1 cellular context compared by ENCODE assay signal in the genomic region with DNA sequence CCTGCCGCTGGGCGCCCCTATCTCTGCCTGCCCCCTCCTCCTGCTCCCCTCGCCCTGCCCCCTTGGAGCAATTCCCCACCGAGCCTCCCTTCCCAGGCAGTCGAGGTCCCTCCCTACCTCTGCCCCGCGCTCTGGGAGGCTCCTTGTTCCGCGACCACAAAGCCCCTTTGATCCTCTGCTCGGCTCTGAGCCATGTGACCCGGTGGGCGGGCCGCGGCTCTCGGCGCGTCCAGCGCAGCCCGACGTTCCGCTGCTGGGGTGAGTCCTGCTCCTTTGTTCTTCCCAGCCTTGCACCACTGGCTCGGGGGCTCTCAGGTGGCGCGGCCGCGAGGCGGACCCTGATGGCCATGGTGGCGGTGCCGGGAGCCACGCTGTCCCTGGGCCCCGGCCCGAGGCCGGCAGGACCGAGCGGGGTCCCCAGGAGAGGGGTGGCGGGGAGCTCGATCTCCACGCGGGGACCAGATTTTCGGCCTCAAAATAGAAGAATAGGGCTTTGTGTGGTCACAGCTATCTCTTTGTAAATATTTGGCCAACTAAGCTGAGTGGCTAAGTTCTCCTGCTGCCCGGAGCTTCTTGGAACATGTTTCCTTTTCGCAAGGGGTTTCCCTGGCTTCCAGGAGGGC.
TF ChIP-seq lines count a peak whose summit lies in the region.

No MANE protein-coding gene starts in this region.

TF ChIP-seq in HepG2, 621 proteins besides CTCF, POLR2A, EP300 and RAD21 (continued from another document and continues in another):
- TF ChIP-seq, protein P1, sequence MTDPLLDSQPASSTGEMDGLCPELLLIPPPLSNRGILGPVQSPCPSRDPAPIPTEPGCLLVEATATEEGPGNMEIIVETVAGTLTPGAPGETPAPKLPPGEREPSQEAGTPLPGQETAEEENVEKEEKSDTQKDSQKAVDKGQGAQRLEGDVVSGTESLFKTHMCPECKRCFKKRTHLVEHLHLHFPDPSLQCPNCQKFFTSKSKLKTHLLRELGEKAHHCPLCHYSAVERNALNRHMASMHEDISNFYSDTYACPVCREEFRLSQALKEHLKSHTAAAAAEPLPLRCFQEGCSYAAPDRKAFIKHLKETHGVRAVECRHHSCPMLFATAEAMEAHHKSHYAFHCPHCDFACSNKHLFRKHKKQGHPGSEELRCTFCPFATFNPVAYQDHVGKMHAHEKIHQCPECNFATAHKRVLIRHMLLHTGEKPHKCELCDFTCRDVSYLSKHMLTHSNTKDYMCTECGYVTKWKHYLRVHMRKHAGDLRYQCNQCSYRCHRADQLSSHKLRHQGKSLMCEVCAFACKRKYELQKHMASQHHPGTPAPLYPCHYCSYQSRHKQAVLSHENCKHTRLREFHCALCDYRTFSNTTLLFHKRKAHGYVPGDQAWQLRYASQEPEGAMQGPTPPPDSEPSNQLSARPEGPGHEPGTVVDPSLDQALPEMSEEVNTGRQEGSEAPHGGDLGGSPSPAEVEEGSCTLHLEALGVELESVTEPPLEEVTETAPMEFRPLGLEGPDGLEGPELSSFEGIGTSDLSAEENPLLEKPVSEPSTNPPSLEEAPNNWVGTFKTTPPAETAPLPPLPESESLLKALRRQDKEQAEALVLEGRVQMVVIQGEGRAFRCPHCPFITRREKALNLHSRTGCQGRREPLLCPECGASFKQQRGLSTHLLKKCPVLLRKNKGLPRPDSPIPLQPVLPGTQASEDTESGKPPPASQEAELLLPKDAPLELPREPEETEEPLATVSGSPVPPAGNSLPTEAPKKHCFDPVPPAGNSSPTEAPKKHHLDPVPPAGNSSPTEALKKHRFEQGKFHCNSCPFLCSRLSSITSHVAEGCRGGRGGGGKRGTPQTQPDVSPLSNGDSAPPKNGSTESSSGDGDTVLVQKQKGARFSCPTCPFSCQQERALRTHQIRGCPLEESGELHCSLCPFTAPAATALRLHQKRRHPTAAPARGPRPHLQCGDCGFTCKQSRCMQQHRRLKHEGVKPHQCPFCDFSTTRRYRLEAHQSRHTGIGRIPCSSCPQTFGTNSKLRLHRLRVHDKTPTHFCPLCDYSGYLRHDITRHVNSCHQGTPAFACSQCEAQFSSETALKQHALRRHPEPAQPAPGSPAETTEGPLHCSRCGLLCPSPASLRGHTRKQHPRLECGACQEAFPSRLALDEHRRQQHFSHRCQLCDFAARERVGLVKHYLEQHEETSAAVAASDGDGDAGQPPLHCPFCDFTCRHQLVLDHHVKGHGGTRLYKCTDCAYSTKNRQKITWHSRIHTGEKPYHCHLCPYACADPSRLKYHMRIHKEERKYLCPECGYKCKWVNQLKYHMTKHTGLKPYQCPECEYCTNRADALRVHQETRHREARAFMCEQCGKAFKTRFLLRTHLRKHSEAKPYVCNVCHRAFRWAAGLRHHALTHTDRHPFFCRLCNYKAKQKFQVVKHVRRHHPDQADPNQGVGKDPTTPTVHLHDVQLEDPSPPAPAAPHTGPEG (CRISPR knock-in tag; IDR thresholded peaks at IDR 0.05): peak; percentile 67
- no peak for TF ChIP-seq TBP (CRISPR knock-in tag; IDR thresholded peaks at IDR 0.05)
- TF ChIP-seq SNAPC2 (CRISPR knock-in tag; IDR thresholded peaks at IDR 0.05): peak; percentile 54; the same call in 1 of the 2 replicates
- TF ChIP-seq HNRNPK (IDR thresholded peaks at IDR 0.05; ENCODE audit: low read depth, low read length, poor library complexity, severe bottlenecking): peak; percentile 90
- no peak for TF ChIP-seq SRF (IDR thresholded peaks at IDR 0.05; ENCODE audit: low read depth, low read length)
- TF ChIP-seq ZNF17 (CRISPR knock-in tag; IDR thresholded peaks at IDR 0.05): peak; percentile 46; the same call in 1 of the 2 replicates
- peak; percentile 74 for TF ChIP-seq ZNF501 (CRISPR knock-in tag; IDR thresholded peaks at IDR 0.05)
- TF ChIP-seq ZFY (CRISPR knock-in tag; IDR thresholded peaks at IDR 0.05): peak; percentile 74
- TF ChIP-seq ZNF709 (CRISPR knock-in tag; IDR thresholded peaks at IDR 0.05): 0 out of 2 replicates have a peak, but pooled peaks have one; percentile 1
- no peak for TF ChIP-seq SMC3 (IDR thresholded peaks at IDR 0.05; ENCODE audit: low read length)
- TF ChIP-seq KLF16 (CRISPR knock-in tag; IDR thresholded peaks at IDR 0.05): peak in 1 of 2 experiments; percentile 82; a peak in 2 of 4 replicates
- TF ChIP-seq, protein P2, sequence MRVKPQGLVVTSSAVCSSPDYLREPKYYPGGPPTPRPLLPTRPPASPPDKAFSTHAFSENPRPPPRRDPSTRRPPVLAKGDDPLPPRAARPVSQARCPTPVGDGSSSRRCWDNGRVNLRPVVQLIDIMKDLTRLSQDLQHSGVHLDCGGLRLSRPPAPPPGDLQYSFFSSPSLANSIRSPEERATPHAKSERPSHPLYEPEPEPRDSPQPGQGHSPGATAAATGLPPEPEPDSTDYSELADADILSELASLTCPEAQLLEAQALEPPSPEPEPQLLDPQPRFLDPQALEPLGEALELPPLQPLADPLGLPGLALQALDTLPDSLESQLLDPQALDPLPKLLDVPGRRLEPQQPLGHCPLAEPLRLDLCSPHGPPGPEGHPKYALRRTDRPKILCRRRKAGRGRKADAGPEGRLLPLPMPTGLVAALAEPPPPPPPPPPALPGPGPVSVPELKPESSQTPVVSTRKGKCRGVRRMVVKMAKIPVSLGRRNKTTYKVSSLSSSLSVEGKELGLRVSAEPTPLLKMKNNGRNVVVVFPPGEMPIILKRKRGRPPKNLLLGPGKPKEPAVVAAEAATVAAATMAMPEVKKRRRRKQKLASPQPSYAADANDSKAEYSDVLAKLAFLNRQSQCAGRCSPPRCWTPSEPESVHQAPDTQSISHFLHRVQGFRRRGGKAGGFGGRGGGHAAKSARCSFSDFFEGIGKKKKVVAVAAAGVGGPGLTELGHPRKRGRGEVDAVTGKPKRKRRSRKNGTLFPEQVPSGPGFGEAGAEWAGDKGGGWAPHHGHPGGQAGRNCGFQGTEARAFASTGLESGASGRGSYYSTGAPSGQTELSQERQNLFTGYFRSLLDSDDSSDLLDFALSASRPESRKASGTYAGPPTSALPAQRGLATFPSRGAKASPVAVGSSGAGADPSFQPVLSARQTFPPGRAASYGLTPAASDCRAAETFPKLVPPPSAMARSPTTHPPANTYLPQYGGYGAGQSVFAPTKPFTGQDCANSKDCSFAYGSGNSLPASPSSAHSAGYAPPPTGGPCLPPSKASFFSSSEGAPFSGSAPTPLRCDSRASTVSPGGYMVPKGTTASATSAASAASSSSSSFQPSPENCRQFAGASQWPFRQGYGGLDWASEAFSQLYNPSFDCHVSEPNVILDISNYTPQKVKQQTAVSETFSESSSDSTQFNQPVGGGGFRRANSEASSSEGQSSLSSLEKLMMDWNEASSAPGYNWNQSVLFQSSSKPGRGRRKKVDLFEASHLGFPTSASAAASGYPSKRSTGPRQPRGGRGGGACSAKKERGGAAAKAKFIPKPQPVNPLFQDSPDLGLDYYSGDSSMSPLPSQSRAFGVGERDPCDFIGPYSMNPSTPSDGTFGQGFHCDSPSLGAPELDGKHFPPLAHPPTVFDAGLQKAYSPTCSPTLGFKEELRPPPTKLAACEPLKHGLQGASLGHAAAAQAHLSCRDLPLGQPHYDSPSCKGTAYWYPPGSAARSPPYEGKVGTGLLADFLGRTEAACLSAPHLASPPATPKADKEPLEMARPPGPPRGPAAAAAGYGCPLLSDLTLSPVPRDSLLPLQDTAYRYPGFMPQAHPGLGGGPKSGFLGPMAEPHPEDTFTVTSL (CRISPR knock-in tag; IDR thresholded peaks at IDR 0.05; ENCODE audit: borderline replicate concordance): peak; percentile 20; the same call in 1 of the 2 replicates
- peak; percentile 65 for TF ChIP-seq PHF5A (CRISPR knock-in tag; IDR thresholded peaks at IDR 0.05; ENCODE audit: low read depth, unreplicated experiment)
- TF ChIP-seq NRL (CRISPR knock-in tag; IDR thresholded peaks at IDR 0.05; ENCODE audit: borderline replicate concordance): no peak
- TF ChIP-seq PRPF4 (IDR thresholded peaks at IDR 0.05; ENCODE audit: low read depth, low read length, poor library complexity, severe bottlenecking): no peak
- TF ChIP-seq ZFX (CRISPR knock-in tag; IDR thresholded peaks at IDR 0.05; ENCODE audit: low read depth): peak; percentile 67
- TF ChIP-seq, protein P3, sequence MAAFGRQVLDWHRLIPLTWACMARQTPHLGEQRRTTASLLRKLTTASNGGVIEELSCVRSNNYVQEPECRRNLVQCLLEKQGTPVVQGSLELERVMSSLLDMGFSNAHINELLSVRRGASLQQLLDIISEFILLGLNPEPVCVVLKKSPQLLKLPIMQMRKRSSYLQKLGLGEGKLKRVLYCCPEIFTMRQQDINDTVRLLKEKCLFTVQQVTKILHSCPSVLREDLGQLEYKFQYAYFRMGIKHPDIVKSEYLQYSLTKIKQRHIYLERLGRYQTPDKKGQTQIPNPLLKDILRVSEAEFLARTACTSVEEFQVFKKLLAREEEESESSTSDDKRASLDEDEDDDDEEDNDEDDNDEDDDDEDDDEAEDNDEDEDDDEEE (CRISPR knock-in tag; IDR thresholded peaks at IDR 0.05): peak; percentile 46; the same call in 1 of the 2 replicates
- TF ChIP-seq, protein P4, sequence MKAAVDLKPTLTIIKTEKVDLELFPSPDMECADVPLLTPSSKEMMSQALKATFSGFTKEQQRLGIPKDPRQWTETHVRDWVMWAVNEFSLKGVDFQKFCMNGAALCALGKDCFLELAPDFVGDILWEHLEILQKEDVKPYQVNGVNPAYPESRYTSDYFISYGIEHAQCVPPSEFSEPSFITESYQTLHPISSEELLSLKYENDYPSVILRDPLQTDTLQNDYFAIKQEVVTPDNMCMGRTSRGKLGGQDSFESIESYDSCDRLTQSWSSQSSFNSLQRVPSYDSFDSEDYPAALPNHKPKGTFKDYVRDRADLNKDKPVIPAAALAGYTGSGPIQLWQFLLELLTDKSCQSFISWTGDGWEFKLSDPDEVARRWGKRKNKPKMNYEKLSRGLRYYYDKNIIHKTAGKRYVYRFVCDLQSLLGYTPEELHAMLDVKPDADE (CRISPR knock-in tag; IDR thresholded peaks at IDR 0.05): no peak; the same call in 1 of the 2 replicates
- TF ChIP-seq, protein P5, sequence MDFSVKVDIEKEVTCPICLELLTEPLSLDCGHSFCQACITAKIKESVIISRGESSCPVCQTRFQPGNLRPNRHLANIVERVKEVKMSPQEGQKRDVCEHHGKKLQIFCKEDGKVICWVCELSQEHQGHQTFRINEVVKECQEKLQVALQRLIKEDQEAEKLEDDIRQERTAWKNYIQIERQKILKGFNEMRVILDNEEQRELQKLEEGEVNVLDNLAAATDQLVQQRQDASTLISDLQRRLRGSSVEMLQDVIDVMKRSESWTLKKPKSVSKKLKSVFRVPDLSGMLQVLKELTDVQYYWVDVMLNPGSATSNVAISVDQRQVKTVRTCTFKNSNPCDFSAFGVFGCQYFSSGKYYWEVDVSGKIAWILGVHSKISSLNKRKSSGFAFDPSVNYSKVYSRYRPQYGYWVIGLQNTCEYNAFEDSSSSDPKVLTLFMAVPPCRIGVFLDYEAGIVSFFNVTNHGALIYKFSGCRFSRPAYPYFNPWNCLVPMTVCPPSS (IDR thresholded peaks at IDR 0.05): no peak
- peak; percentile 47; the same call in 1 of the 2 replicates for TF ChIP-seq ZNF777 (CRISPR knock-in tag; IDR thresholded peaks at IDR 0.05)
- TF ChIP-seq, protein P6, sequence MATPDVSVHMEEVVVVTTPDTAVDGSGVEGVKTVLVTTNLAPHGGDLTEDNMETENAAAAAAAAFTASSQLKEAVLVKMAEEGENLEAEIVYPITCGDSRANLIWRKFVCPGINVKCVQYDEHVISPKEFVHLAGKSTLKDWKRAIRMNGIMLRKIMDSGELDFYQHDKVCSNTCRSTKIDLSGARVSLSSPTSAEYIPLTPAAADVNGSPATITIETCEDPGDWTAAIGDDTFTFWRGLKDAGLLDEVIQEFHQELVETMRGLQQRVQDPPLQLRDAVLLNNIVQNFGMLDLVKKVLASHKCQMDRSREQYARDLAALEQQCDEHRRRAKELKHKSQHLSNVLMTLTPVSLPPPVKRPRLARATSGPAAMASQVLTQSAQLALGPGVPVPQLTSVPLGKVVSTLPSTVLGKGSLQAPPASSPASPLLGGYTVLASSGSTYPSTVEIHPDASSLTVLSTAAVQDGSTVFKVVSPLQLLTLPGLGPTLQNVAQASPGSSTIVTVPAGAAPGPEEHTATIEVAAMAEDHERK (CRISPR knock-in tag; IDR thresholded peaks at IDR 0.05; ENCODE audit: low read depth): peak; percentile 36; the same call in 1 of the 2 replicates
- TF ChIP-seq, protein P7, sequence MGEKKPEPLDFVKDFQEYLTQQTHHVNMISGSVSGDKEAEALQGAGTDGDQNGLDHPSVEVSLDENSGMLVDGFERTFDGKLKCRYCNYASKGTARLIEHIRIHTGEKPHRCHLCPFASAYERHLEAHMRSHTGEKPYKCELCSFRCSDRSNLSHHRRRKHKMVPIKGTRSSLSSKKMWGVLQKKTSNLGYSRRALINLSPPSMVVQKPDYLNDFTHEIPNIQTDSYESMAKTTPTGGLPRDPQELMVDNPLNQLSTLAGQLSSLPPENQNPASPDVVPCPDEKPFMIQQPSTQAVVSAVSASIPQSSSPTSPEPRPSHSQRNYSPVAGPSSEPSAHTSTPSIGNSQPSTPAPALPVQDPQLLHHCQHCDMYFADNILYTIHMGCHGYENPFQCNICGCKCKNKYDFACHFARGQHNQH (CRISPR knock-in tag; IDR thresholded peaks at IDR 0.05): peak; percentile 44; the same call in 1 of the 2 replicates
- TF ChIP-seq, protein P8, sequence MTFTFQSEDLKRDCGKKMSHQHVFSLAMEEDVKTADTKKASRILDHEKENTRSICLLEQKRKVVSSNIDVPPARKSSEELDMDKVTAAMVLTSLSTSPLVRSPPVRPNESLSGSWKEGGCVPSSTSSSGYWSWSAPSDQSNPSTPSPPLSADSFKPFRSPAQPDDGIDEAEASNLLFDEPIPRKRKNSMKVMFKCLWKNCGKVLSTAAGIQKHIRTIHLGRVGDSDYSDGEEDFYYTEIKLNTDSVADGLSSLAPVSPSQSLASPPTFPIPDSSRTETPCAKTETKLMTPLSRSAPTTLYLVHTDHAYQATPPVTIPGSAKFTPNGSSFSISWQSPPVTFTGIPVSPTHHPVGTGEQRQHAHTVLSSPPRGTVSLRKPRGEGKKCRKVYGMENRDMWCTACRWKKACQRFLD (CRISPR knock-in tag; IDR thresholded peaks at IDR 0.05; ENCODE audit: borderline replicate concordance): no peak
- 0 out of 2 replicates have a peak, but pooled peaks have one; percentile 62 for TF ChIP-seq RBAK (CRISPR knock-in tag; IDR thresholded peaks at IDR 0.05)
- TF ChIP-seq SIX4 (CRISPR knock-in tag; IDR thresholded peaks at IDR 0.05): peak; percentile 75; the same call in 1 of the 2 replicates
- peak; percentile 11; the same call in 1 of the 2 replicates for TF ChIP-seq ZNF605 (CRISPR knock-in tag; IDR thresholded peaks at IDR 0.05)
- TF ChIP-seq EED (CRISPR knock-in tag; IDR thresholded peaks at IDR 0.05): peak; percentile 62; the same call in 1 of the 2 replicates
- no peak for TF ChIP-seq ZNF432 (CRISPR knock-in tag; IDR thresholded peaks at IDR 0.05; ENCODE audit: borderline replicate concordance)
- peak; percentile 81 for TF ChIP-seq GABPB1 (CRISPR knock-in tag; IDR thresholded peaks at IDR 0.05)
- TF ChIP-seq, protein P9, sequence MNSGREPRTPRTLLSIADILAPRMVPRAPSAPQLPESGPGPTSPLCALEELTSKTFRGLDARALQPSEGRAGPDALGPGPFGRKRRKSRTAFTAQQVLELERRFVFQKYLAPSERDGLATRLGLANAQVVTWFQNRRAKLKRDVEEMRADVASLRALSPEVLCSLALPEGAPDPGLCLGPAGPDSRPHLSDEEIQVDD (CRISPR knock-in tag; IDR thresholded peaks at IDR 0.05; ENCODE audit: borderline replicate concordance): no peak
